Comparison of ENCODE assay signal across 19 cellular contexts in genomic region chr3:123120546-123120945, GRCh38.
"Had no signal": no experiment of that assay in that cellular context is flagged by ENCODE, and none has a peak within 500 bp of the region (broad histone marks: within the 10 kb centered on the region; RNA-seq: fewer than 3 reads in every experiment).

No MANE protein-coding gene starts in this region.

- ATAC-seq: activated CD8-positive, alpha-beta T cell treated with anti-CD3 and anti-CD28 coated beads for 36 hours; activated T-cell treated with anti-CD3 and anti-CD28 coated beads, Interleukin-2, amount 50 U/mL, for 4 hours; left lung had no signal

- H3K27ac ChIP-seq: brain microvascular endothelial cell, colonic mucosa, left lung, thyroid gland had no signal

- H3K27me3 Mint-ChIP-seq: activated B cell treated with CpG ODN at 0.5 μM for 24 hours; activated CD8-positive, alpha-beta T cell treated with anti-CD3 and anti-CD28 coated beads for 36 hours had no signal

- H3K36me3 ChIP-seq: colonic mucosa had no signal

- H3K9me3 ChIP-seq: colonic mucosa, heart left ventricle, left lung, thyroid gland had no signal

- H3K4me1 ChIP-seq: colonic mucosa, heart left ventricle, left lung, thyroid gland had no signal

- H3K4me3 Mint-ChIP-seq: activated B cell treated with CpG ODN at 0.5 μM for 24 hours; activated CD8-positive, alpha-beta T cell treated with anti-CD3 and anti-CD28 coated beads for 36 hours; activated naive CD4-positive, alpha-beta T cell treated with anti-CD3 and anti-CD28 coated beads for 36 hours; activated T-cell treated with anti-CD3 and anti-CD28 coated beads, Interleukin-2, amount 50 U/mL, for 4 hours; nephron; T-helper 2 cell treated with Interferon-gamma antibody and Interleukin-4, amounts not matched to agents 5 μg/mL and 100 μg/mL, for 36 hours had no signal

- H3K4me1 Mint-ChIP-seq: activated B cell treated with CpG ODN at 0.5 μM for 24 hours had no signal

- H3K4me3 ChIP-seq: colonic mucosa, heart left ventricle, left lung, thyroid gland had no signal

- DNase-seq: activated B cell treated with CpG ODN at 0.5 μM for 24 hours; activated CD4-positive, alpha-beta T cell treated with anti-CD3 and anti-CD28 coated beads for 4 hours; activated CD8-positive, alpha-beta T cell treated with anti-CD3 and anti-CD28 coated beads for 36 hours; activated naive CD4-positive, alpha-beta T cell treated with anti-CD3 and anti-CD28 coated beads for 36 hours; activated T-cell treated with anti-CD3 and anti-CD28 coated beads, Interleukin-2, amount 50 U/mL, for 4 hours; brain microvascular endothelial cell; central memory CD4-positive, alpha-beta T cell; colonic mucosa; heart left ventricle; left lung; mammary epithelial cell; midbrain; occipital lobe; stimulated activated CD4-positive, alpha-beta T cell treated with anti-CD3 and anti-CD28 coated beads, Interleukin-12 subunit alpha, Interleukin-12 subunit beta, amount 100 ng/mL, for 4 hours; stimulated activated CD4-positive, alpha-beta T cell treated with anti-CD3 and anti-CD28 coated beads, Interleukin-1b, Interleukin-23, amount 100 ng/mL, for 48 hours; stimulated activated naive CD4-positive, alpha-beta T cell treated with Interleukin-2 at 50 U/mL for 16 hours; thyroid gland had no signal

- H3K27me3 ChIP-seq: brain microvascular endothelial cell, colonic mucosa, heart left ventricle, left lung, thyroid gland had no signal

- H3K9me3 Mint-ChIP-seq: activated B cell treated with CpG ODN at 0.5 μM for 24 hours; activated CD8-positive, alpha-beta T cell treated with anti-CD3 and anti-CD28 coated beads for 36 hours; activated naive CD4-positive, alpha-beta T cell treated with anti-CD3 and anti-CD28 coated beads for 36 hours; activated T-cell treated with anti-CD3 and anti-CD28 coated beads, Interleukin-2, amount 50 U/mL, for 4 hours; nephron; T-helper 2 cell treated with Interferon-gamma antibody and Interleukin-4, amounts not matched to agents 5 μg/mL and 100 μg/mL, for 36 hours had no signal

- H3K27ac Mint-ChIP-seq: activated B cell treated with CpG ODN at 0.5 μM for 24 hours; activated CD8-positive, alpha-beta T cell treated with anti-CD3 and anti-CD28 coated beads for 36 hours; activated naive CD4-positive, alpha-beta T cell treated with anti-CD3 and anti-CD28 coated beads for 36 hours; nephron; T-helper 2 cell treated with Interferon-gamma antibody and Interleukin-4, amounts not matched to agents 5 μg/mL and 100 μg/mL, for 36 hours had no signal
